13 cellular contexts compared by ENCODE assay signal in the genomic region with DNA sequence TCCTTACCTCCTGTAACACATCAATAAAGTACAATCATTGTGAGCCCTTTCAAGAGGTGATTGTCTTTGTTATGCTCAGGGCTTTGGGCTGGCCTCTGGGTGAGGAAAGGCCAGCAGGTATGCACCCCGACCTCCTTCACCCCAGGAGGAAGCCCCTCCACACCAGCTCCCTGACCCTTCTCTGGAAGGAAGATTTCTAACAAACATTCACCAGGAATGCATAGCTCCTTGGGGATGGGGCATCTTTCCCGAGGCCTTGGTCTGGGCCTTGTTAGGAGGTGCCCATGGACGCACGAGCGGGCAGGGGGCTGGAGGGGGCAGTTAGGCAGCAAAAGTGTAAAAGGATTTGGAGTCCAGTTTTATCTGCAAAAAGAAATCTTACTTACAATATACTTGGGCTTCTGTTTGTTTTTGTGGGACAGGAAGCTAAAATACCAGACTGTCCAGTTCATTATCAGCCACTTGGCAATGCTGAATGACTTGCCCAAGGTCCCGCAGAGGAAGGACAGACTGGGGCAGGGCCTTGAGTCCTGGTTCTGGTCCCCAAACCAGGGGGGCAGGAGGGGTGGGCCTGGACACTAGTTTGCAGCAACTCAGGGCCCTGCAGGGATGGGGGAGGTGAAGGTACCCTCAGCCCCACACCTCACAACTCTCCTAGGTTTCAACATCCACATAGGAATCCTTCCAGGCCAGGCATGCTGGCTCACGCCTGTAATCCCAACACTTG. TPM values are rescaled to one million over a fixed set of nuclear protein-coding genes. Genes with fewer than 3 reads are reported as not detected.
DNase-seq lines count a peak whose midpoint lies in the region; ATAC-seq and TF ChIP-seq lines count a peak whose summit lies in the region.
"Had no signal": no experiment of that assay in that cellular context is flagged by ENCODE, and none has a peak within 500 bp of the region (broad histone marks: within the 10 kb centered on the region; RNA-seq: fewer than 3 reads in every experiment).

No MANE protein-coding gene starts in this region.

- H3K27me3 ChIP-seq in ACC112 (ENCODE audit: insufficient read depth, low read length) (no peaks in the 10 kb centered on the region), HCT116 (ENCODE audit: insufficient read depth, low read length) (no peaks in the 10 kb centered on the region), breast epithelium (no peaks in the 10 kb centered on the region)
- H3K27me3 ChIP-seq: uterus had no signal

- BruUV-seq in HCT116 (replicated peaks; lab: Mats Ljungman, UMichigan): no TSS peak

- no peak overlapping the region for H3K4me2 ChIP-seq in HCT116 (ENCODE audit: low read length)

- no peaks in the 10 kb centered on the region for H3K9me2 ChIP-seq in HCT116 (ENCODE audit: insufficient read depth)

- peak overlapping the region in 4 of 6 donors; percentile 72 to 95 (median 82) for H3K27ac Mint-ChIP-seq in naive B cell
- H3K27ac Mint-ChIP-seq: nephron had no signal

- no peaks in the 10 kb centered on the region for H3K9me3 Mint-ChIP-seq in naive B cell
- H3K9me3 Mint-ChIP-seq: brain, nephron had no signal

- in situ Hi-C loops in G401 (cut with HindIII; ENCODE audit: low sequenced_read_pairs): no loop called here

- TF ChIP-seq POLR2A in HCT116 (IDR thresholded peaks at IDR 0.05; ENCODE audit: borderline replicate concordance, extremely low read depth, insufficient read depth, insufficient read length) (no peak), breast epithelium (IDR thresholded peaks at IDR 0.05) (no peak)

- H3K4me1 ChIP-seq in ACC112 (ENCODE audit: control insufficient read depth, insufficient read depth, low read length, unreplicated experiment) (peaks cover 38% of the 10 kb centered on the region), HCT116 (ENCODE audit: control insufficient read depth in 1 of 2, insufficient read depth in 2 of 2, low read length in 2 of 2) (peaks cover 7 to 25% of the 10 kb centered on the region in 2 experiments), breast epithelium (peaks cover 19 to 44% of the 10 kb centered on the region in 2 donors)

- no peaks in the 10 kb centered on the region for H3K27me3 Mint-ChIP-seq in naive B cell
- H3K27me3 Mint-ChIP-seq: brain had no signal

- CTCF ChIA-PET in HCT116 (lab: Charles Lee): interaction anchor here (1.3 to 3.9 kb wide), 2 partner anchors 13 to 30 kb away, joined by 4 to 62 read pairs; no protein-coding TSS in a partner anchor

- ATAC-seq in HCT116 (no peak), naive B cell (ENCODE audit: low read depth in 2 of 2) (no peak), HG02840 (IDR thresholded peaks at IDR 0.05; ENCODE audit: low FRiP score, unreplicated experiment) (no peak), HG02588 (IDR thresholded peaks at IDR 0.05; ENCODE audit: unreplicated experiment) (no peak)

- TF ChIP-seq RAD21 in HCT116 (IDR thresholded peaks at IDR 0.05; ENCODE audit: low read depth): no peak

- RAD21 ChIA-PET in HCT116 (lab: Charles Lee; ENCODE audit: low non-redundant PET in 1 of 2, low total read pairs in 2 of 2, uncharacterized antibody in 2 of 2, unreplicated experiment in 2 of 2): no interaction called here

- no peak overlapping the region for H3K9ac ChIP-seq in HCT116 (ENCODE audit: low read length)

- H2AFZ ChIP-seq in ACC112 (ENCODE audit: low read length, unreplicated experiment) (no peak overlapping the region), HCT116 (ENCODE audit: low read depth, low read length, poor library complexity, severe bottlenecking) (no peak overlapping the region)

- peaks cover 0 to 25% of the 10 kb centered on the region in 2 donors for H3K36me3 Mint-ChIP-seq in naive B cell

- peaks cover 18% of the 10 kb centered on the region; the same call in 1 of the 2 replicates for H3K36me3 ChIP-seq in ACC112 (ENCODE audit: insufficient read depth, low read length)
- H3K36me3 ChIP-seq in HCT116 (ENCODE audit: control insufficient read depth in 1 of 2, insufficient read depth in 2 of 2, low read length in 2 of 2): peaks cover 17 to 42% of the 10 kb centered on the region in 2 experiments; a peak in 3 of 4 replicates
- peaks cover 9% of the 10 kb centered on the region for H3K36me3 ChIP-seq in breast epithelium
- H3K36me3 ChIP-seq: uterus had no signal

- H3K27ac ChIP-seq in ACC112 (ENCODE audit: low read depth, low read length): 0 out of 2 replicates have a peak overlapping the region, but pooled peaks have one; percentile 9
- H3K27ac ChIP-seq in HCT116 (ENCODE audit: low read depth, low read length): no peak overlapping the region
- peak overlapping the region; percentile 94 to 99 for H3K27ac ChIP-seq in breast epithelium

- H3K4me1 Mint-ChIP-seq in naive B cell: peaks cover 30 to 52% (median 39%) of the 10 kb centered on the region in 3 donors

- no peak for DNase-seq in HCT116 (ENCODE audit: low read depth, low spot score)
- DNase-seq in breast epithelium (ENCODE audit: low spot score in 2 of 2): peak in 1 of 2 donors; percentile 55
- no peak for DNase-seq in naive B cell
- no peak for DNase-seq in activated effector memory CD4-positive, alpha-beta T cell treated with anti-CD3 and anti-CD28 coated beads, Interleukin-2, amount 50 U/mL, for 16 hours
- no peak for DNase-seq in G401 (ENCODE audit: low spot score)
- DNase-seq: DMS 273 treated with DMSO at 0.1 percent for 48 hours; stimulated activated CD4-positive, alpha-beta T cell treated with anti-CD3 and anti-CD28 coated beads, Interleukin-4, amount 100 ng/mL, for 1 hour; uterus had no signal

- TF ChIP-seq CTCF in HCT116 (IDR thresholded peaks at IDR 0.05 in 2 of 3, conservative IDR thresholded peaks at IDR 0.05 in 1 of 3; ENCODE audit: borderline replicate concordance in 1 of 3, insufficient read depth in 1 of 3, low read depth in 2 of 3, low read length in 2 of 3): no peak
- TF ChIP-seq CTCF in breast epithelium (IDR thresholded peaks at IDR 0.05): no peak

- H3K79me2 ChIP-seq in ACC112 (ENCODE audit: control insufficient read depth, insufficient read depth, low read length, unreplicated experiment): peaks cover 23% of the 10 kb centered on the region
- H3K79me2 ChIP-seq in HCT116 (ENCODE audit: insufficient read depth, low read length): peaks cover 19% of the 10 kb centered on the region

- H3K4me3 ChIP-seq in ACC112 (ENCODE audit: low read depth, low read length) (no peak overlapping the region), HCT116 (replicated peaks in 1 of 2; ENCODE audit: low read depth in 1 of 2, low read length in 2 of 2) (no peak overlapping the region), breast epithelium (no peak overlapping the region)
- H3K4me3 ChIP-seq: uterus had no signal

- peak overlapping the region in 1 of 8 donors; percentile 9 for H3K4me3 Mint-ChIP-seq in naive B cell
- H3K4me3 Mint-ChIP-seq: brain, nephron had no signal

- no peaks in the 10 kb centered on the region for H4K20me1 ChIP-seq in HCT116 (ENCODE audit: insufficient read depth)

- H3K9me3 ChIP-seq in HCT116 (ENCODE audit: control insufficient read depth in 1 of 2, insufficient read depth in 1 of 2, low read depth in 1 of 2, low read length in 2 of 2) (no peaks in the 10 kb centered on the region), breast epithelium (no peaks in the 10 kb centered on the region)
- H3K9me3 ChIP-seq: uterus had no signal

- POLR2A ChIA-PET in HCT116 (lab: Charles Lee): interaction anchor here (1.1 to 4.7 kb wide), 2 partner anchors 9 to 11 kb away, joined by 3 to 34 read pairs; partner anchors contain the start of gene ZC3H12A

- intact Hi-C loops in HCT116 (cut with micrococcal nuclease) (no loop called here), breast epithelium (cut with DNase I; ENCODE audit: low total_unique reads) (no loop called here)

TF ChIP-seq in HCT116, 20 proteins besides CTCF, POLR2A, EP300 and RAD21:
- TF ChIP-seq ZFX (IDR thresholded peaks at IDR 0.05): no peak
- peak; percentile 17; the same call in 1 of the 2 replicates for TF ChIP-seq POLR2AphosphoS5 (IDR thresholded peaks at IDR 0.05; ENCODE audit: low read depth, low read length)

RNA-seq across cellular contexts. Expression of gene ZC3H12A, which starts 10.1 kb away (rescaled TPM):
- 10.6 TPM for total RNA-seq in HCT116 (2021; ENCODE audit: unreplicated experiment)
- 12.3 and 13.1 TPM in 2 replicates for polyA plus RNA-seq in HCT116 (2012)
- total RNA-seq in breast epithelium: 10 to 100 TPM in 2 of 3 donors, 1 to 10 TPM in 1; 5.8 to 82.8 (median 76.7) TPM
- 10 to 100 TPM; 15.5 to 26.7 (median 17.6) TPM for polyA plus RNA-seq in naive B cell (ENCODE audit: low read depth in 6 of 6)
- 2.6 and 3.3 TPM in 2 replicates for total RNA-seq in G401 (2014; rRNA removed; shearing (Covaris generic))

RNA-seq across cellular contexts. Expression of gene MEAF6, which starts 30.1 kb away (rescaled TPM):
- total RNA-seq in HCT116 (2021; ENCODE audit: unreplicated experiment) (50.3 TPM), breast epithelium (100 to 1,000 TPM in 1 of 3 donors, 10 to 100 TPM in 2; 78.2 to 140 (median 87.2) TPM)
- polyA plus RNA-seq in HCT116 (2012): 19.8 and 29.1 TPM in 2 replicates
- 100 to 1,000 TPM; 137 to 208 (median 175) TPM for polyA plus RNA-seq in naive B cell (ENCODE audit: low read depth in 6 of 6)
- 44.4 and 62.8 TPM in 2 replicates for total RNA-seq in G401 (2014; rRNA removed; shearing (Covaris generic))
